Comparison of ENCODE assay signal across 13 cellular contexts in genomic region chr17:81822312-81822637, GRCh38. TPM values are rescaled to one million over a fixed set of nuclear protein-coding genes. Genes with fewer than 3 reads are reported as not detected.
A peak's percentile ranks its signal among the peaks of the same experiment; 100 is the strongest.
DNase-seq lines count a peak whose midpoint lies in the region; ATAC-seq and TF ChIP-seq lines count a peak whose summit lies in the region.
"Had no signal": no experiment of that assay in that cellular context is flagged by ENCODE, and none has a peak within 500 bp of the region (broad histone marks: within the 10 kb centered on the region; RNA-seq: fewer than 3 reads in every experiment).

No MANE protein-coding gene starts in this region.

- H3K9me1 ChIP-seq in IMR-90 (ENCODE audit: insufficient read depth, low read length): peaks cover 11% of the 10 kb centered on the region

- H3K9ac ChIP-seq in IMR-90 (ENCODE audit: low read depth, low read length): no peak overlapping the region
- H3K9ac ChIP-seq in stomach smooth muscle (ENCODE audit: low read length in 2 of 2): peak overlapping the region; percentile 55 to 57

- ATAC-seq in IMR-90 (ENCODE audit: low read depth): no peak
- ATAC-seq in right lobe of liver: no peak

- POLR2A ChIA-PET in IMR-90 (lab: Charles Lee; ENCODE audit: unreplicated experiment): interaction anchor here (0.6 kb wide), 1 partner anchor 286 kb away, joined by 10 read pairs; no protein-coding TSS in a partner anchor

- intact Hi-C loops in IMR-90 (cut with micrococcal nuclease): no loop called here
- intact Hi-C loops in adrenal gland (cut with DNase I): loop anchor here in 1 of 2 donors (5.0 kb wide), 1 partner anchor 35 kb away; no protein-coding TSS in a partner anchor
- intact Hi-C loops in right lobe of liver (cut with DNase I): no loop called here
- intact Hi-C loops in dorsolateral prefrontal cortex (cut with DNase I): no loop called here

- CTCF ChIA-PET in IMR-90 (lab: Yijun Ruan, JAX): interaction anchor here (0.6 kb wide), 1 partner anchor 33 kb away, joined by 3 read pairs; no protein-coding TSS in a partner anchor

- H3K27ac ChIP-seq in IMR-90 (ENCODE audit: insufficient read depth, low read length): no peak overlapping the region
- H3K27ac ChIP-seq in adrenal gland: peak overlapping the region; percentile 77 to 93 (median 85)
- peak overlapping the region; percentile 83 to 91 (median 89) for H3K27ac ChIP-seq in right lobe of liver
- peak overlapping the region; percentile 84 for H3K27ac ChIP-seq in stomach smooth muscle (ENCODE audit: low read length)
- H3K27ac ChIP-seq in dorsolateral prefrontal cortex: peak overlapping the region in 26 of 59 donors; percentile 12 to 74 (median 44)

- no peak for TF ChIP-seq POLR2A in IMR-90 (IDR thresholded peaks at IDR 0.05; ENCODE audit: low read depth, low read length)
- no peak for TF ChIP-seq POLR2A in adrenal gland (IDR thresholded peaks at IDR 0.05)
- TF ChIP-seq POLR2A in right lobe of liver (IDR thresholded peaks at IDR 0.05): no peak

- 91% methylated on average over 7 of the region's 8 CpGs; no CpG with 5 or more reads in 1 of the 2 experiments for WGBS in IMR-90 (ENCODE audit: extremely low coverage in 2 of 2, insufficient read length in 1 of 2), 2 experiments
- WGBS in adrenal gland, 4 donors: 80 to 93% (median 86%) methylated on average over 3 to 8 of the region's 8 CpGs; no CpG with 5 or more reads in 1 of the 4 donors
- no CpG with 5 or more reads among the region's 8 CpGs for WGBS in right lobe of liver (ENCODE audit: insufficient coverage, low coverage, low lambda C conversion rate, missing lambda C conversion rate)

- H2BK120ac ChIP-seq in IMR-90 (ENCODE audit: low read depth, low read length): no peak overlapping the region

- H2BK20ac ChIP-seq in IMR-90 (ENCODE audit: low read depth, low read length): no peak overlapping the region

- H4K20me1 ChIP-seq in IMR-90 (ENCODE audit: insufficient read depth, low read length): peaks cover 31% of the 10 kb centered on the region

- dilution Hi-C loops in IMR-90 (cut with HindIII; ENCODE audit: low sequenced_read_pairs, unreplicated experiment): no loop called here

- in situ Hi-C loops in IMR-90 (cut with MboI; ENCODE audit: low sequenced_read_pairs): no loop called here

- no peak overlapping the region for H4K91ac ChIP-seq in IMR-90 (ENCODE audit: insufficient read depth, low read depth, low read length)

- H3K14ac ChIP-seq in IMR-90 (replicated peaks; ENCODE audit: low read depth, low read length): no peak overlapping the region

- no peak overlapping the region for H3K4me2 ChIP-seq in IMR-90 (ENCODE audit: low read depth, low read length)

- H3K36me3 ChIP-seq in IMR-90 (ENCODE audit: control insufficient read depth, insufficient read depth, low read length): peaks cover 14% of the 10 kb centered on the region
- peaks cover 0 to 11% of the 10 kb centered on the region in 2 donors for H3K36me3 ChIP-seq in adrenal gland (replicated peaks in 1 of 2)
- H3K36me3 ChIP-seq in right lobe of liver: no peaks in the 10 kb centered on the region
- H3K36me3 ChIP-seq in stomach smooth muscle (ENCODE audit: control insufficient read depth in 2 of 2, insufficient read depth in 2 of 2, low read length in 2 of 2): peaks cover 0 to 8% of the 10 kb centered on the region in 2 donors

- H2AK5ac ChIP-seq in IMR-90 (ENCODE audit: low read depth, low read length): no peak overlapping the region

- no peak for DNase-seq in IMR-90
- DNase-seq in adrenal gland: no peak
- no peak for DNase-seq in right lobe of liver
- DNase-seq in DMS114 treated with DMSO at 0.1 percent for 48 hours (lab: John Stamatoyannopoulos, UW; ENCODE audit: unreplicated experiment): no peak
- no peak for DNase-seq in NCI-H2227 (lab: John Stamatoyannopoulos, UW; ENCODE audit: unreplicated experiment)
- DNase-seq in dorsolateral prefrontal cortex: no peak
- DNase-seq: activated T-cell treated with anti-CD3 and anti-CD28 coated beads for 4 hours; CD4-positive, alpha-beta memory T cell; NCI-H1092 treated with DMSO at 0.1 percent for 48 hours had no signal

- H2AK9ac ChIP-seq in IMR-90 (replicated peaks; ENCODE audit: low read depth, low read length, poor library complexity): peak overlapping the region; percentile 39

- H2AFZ ChIP-seq in IMR-90 (replicated peaks; ENCODE audit: low read length, poor library complexity): no peak overlapping the region

- no peak overlapping the region for H3K4me3 ChIP-seq in IMR-90 (ENCODE audit: insufficient read depth, low read depth, low read length)
- no peak overlapping the region for H3K4me3 ChIP-seq in adrenal gland
- no peak overlapping the region for H3K4me3 ChIP-seq in right lobe of liver
- H3K4me3 ChIP-seq in stomach smooth muscle (ENCODE audit: low read length in 2 of 2): no peak overlapping the region
- H3K4me3 ChIP-seq in dorsolateral prefrontal cortex: no peak overlapping the region

- BruUV-seq in IMR-90 (replicated peaks; lab: Mats Ljungman, UMichigan): no TSS peak

- H2BK5ac ChIP-seq in IMR-90 (ENCODE audit: low read depth, low read length, poor library complexity, severe bottlenecking): no peak overlapping the region

- H3K56ac ChIP-seq in IMR-90 (ENCODE audit: extremely low read depth, insufficient read depth, low read length): no peak overlapping the region

- H3K23ac ChIP-seq in IMR-90 (ENCODE audit: low read depth, low read length): no peak overlapping the region

- H3K79me1 ChIP-seq in IMR-90 (ENCODE audit: low read depth in 1 of 2, low read length in 2 of 2): peaks cover 4 to 18% of the 10 kb centered on the region in 2 experiments; a peak in 3 of 4 replicates

- H3K9me3 ChIP-seq in IMR-90 (ENCODE audit: control insufficient read depth, insufficient read depth, low read length) (no peaks in the 10 kb centered on the region), adrenal gland (replicated peaks in 1 of 3) (no peaks in the 10 kb centered on the region), right lobe of liver (no peaks in the 10 kb centered on the region), stomach smooth muscle (ENCODE audit: control insufficient read depth in 2 of 2, low read length in 2 of 2) (no peaks in the 10 kb centered on the region)

- TF ChIP-seq CTCF in IMR-90 (conservative IDR thresholded peaks at IDR 0.05; ENCODE audit: low read depth, low read length) (no peak), adrenal gland (IDR thresholded peaks at IDR 0.05) (no peak), right lobe of liver (IDR thresholded peaks at IDR 0.05) (no peak), dorsolateral prefrontal cortex (IDR thresholded peaks at IDR 0.05 in 54 of 56, conservative IDR thresholded peaks at IDR 0.05 in 2 of 56; ENCODE audit: low read depth in 1 of 56, partially characterized antibody in 56 of 56) (no peak)

- no peak overlapping the region for H4K5ac ChIP-seq in IMR-90 (ENCODE audit: low read depth, low read length)

- no peak for TF ChIP-seq RAD21 in IMR-90 (IDR thresholded peaks at IDR 0.05; ENCODE audit: low read length)

- no peak overlapping the region for H4K8ac ChIP-seq in IMR-90 (ENCODE audit: low read depth in 2 of 2, low read length in 2 of 2)

- H2BK15ac ChIP-seq in IMR-90 (ENCODE audit: low read depth, low read length): no peak overlapping the region

- 0 out of 2 replicates have a peak, but pooled peaks cover 2% of the 10 kb centered on the region for H3K27me3 ChIP-seq in IMR-90 (ENCODE audit: control insufficient read depth, insufficient read depth, low read length)
- no peaks in the 10 kb centered on the region for H3K27me3 ChIP-seq in adrenal gland
- H3K27me3 ChIP-seq in right lobe of liver: no peaks in the 10 kb centered on the region
- H3K27me3 ChIP-seq in stomach smooth muscle (ENCODE audit: control insufficient read depth in 1 of 2, insufficient read depth in 2 of 2, low read length in 2 of 2): peaks cover 5 to 7% of the 10 kb centered on the region in 2 donors
- H3K27me3 ChIP-seq in dorsolateral prefrontal cortex: no peaks in the 10 kb centered on the region

- H3K4me1 ChIP-seq in IMR-90 (ENCODE audit: control insufficient read depth, insufficient read depth, low read length) (peaks cover 4% of the 10 kb centered on the region; the same call in 1 of the 2 replicates), adrenal gland (replicated peaks in 1 of 2) (peaks cover 14 to 15% of the 10 kb centered on the region in 2 donors), right lobe of liver (peaks cover 2 to 20% (median 15%) of the 10 kb centered on the region in 4 donors), stomach smooth muscle (ENCODE audit: control insufficient read depth, insufficient read depth, low read length) (peaks cover 18% of the 10 kb centered on the region)

- no peak overlapping the region for H3K18ac ChIP-seq in IMR-90 (ENCODE audit: low read depth, low read length)

- H3K4ac ChIP-seq in IMR-90 (ENCODE audit: low read depth, low read length): no peak overlapping the region

RNA-seq across cellular contexts. Expression of gene MCRIP1, which starts 10.8 kb away (rescaled TPM):
- 56.5 and 58.9 TPM in 2 replicates for total RNA-seq in IMR-90 (2012; rRNA removed)
- 164 and 196 TPM in 2 replicates for polyA plus RNA-seq in IMR-90 (2012; rRNA removed)
- 183 and 249 TPM in 2 replicates for polyA plus RNA-seq in IMR-90 (2012; cell fraction: cytosol; rRNA removed)
- 144 and 276 TPM in 2 replicates for polyA plus RNA-seq in IMR-90 (2012; cell fraction: nucleus; rRNA removed; ENCODE audit: low replicate concordance)
- 100 to 1,000 TPM in 1 of 8 donors, 10 to 100 TPM in 7; 63.5 to 115 (median 77.4) TPM for total RNA-seq in adrenal gland
- polyA plus RNA-seq in adrenal gland: 100 to 1,000 TPM in 2 of 3 donors, 1 to 10 TPM in 1; 5.0 to 248 (median 144) TPM
- total RNA-seq in right lobe of liver: 10 to 100 TPM; 19.0 to 32.6 (median 25.7) TPM
- 100 to 1,000 TPM; 102 to 185 (median 136) TPM for total RNA-seq in dorsolateral prefrontal cortex

RNA-seq across cellular contexts. Expression of gene PPP1R27, which starts 12.6 kb away (rescaled TPM):
- total RNA-seq in IMR-90 (2012; rRNA removed): not detected in 2 replicates
- polyA plus RNA-seq in IMR-90 (2012; rRNA removed): 0.20 and 0.21 TPM in 2 replicates
- 0.09 TPM in 1 of 2 replicates, not detected in the other for polyA plus RNA-seq in IMR-90 (2012; cell fraction: cytosol; rRNA removed)
- 0.56 and 0.97 TPM in 2 replicates for polyA plus RNA-seq in IMR-90 (2012; cell fraction: nucleus; rRNA removed; ENCODE audit: low replicate concordance)
- under 1 TPM in 2 of 8 donors, not detected in 6; 0.46 to 0.92 TPM for total RNA-seq in adrenal gland
- polyA plus RNA-seq in adrenal gland: 1 to 10 TPM in 2 of 3 donors, under 1 TPM in 1; 0.22 to 3.1 (median 2.6) TPM
- total RNA-seq in right lobe of liver: under 1 TPM in 3 of 6 experiments, not detected in 3; 0.27 to 0.62 (median 0.40) TPM
- total RNA-seq in dorsolateral prefrontal cortex: 1 to 10 TPM in 1 of 120 experiments, under 1 TPM in 1, not detected in 118; 0.43 to 1.1 TPM
- total RNA-seq: CD4-positive, alpha-beta memory T cell; G401; ureter had no signal

RNA-seq across cellular contexts. Expression of gene GCGR, which starts 18.3 kb away (rescaled TPM):
- total RNA-seq in IMR-90 (2012; rRNA removed) (not detected in 2 replicates), adrenal gland (1 to 10 TPM in 3 of 8 donors, under 1 TPM in 2, not detected in 3; 0.11 to 2.9 (median 2.1) TPM), right lobe of liver (100 to 1,000 TPM in 2 of 6 experiments, 10 to 100 TPM in 4; 39.5 to 146 (median 68.5) TPM), dorsolateral prefrontal cortex (1 to 10 TPM in 2 of 120 experiments, under 1 TPM in 8, not detected in 110; 0.20 to 1.5 (median 0.33) TPM)
- polyA plus RNA-seq in IMR-90 (2012; rRNA removed) (not detected in 2 replicates), adrenal gland (10 to 100 TPM in 1 of 3 donors, 1 to 10 TPM in 1, under 1 TPM in 1; 0.29 to 48.7 (median 4.1) TPM)
- polyA plus RNA-seq in IMR-90 (2012; cell fraction: cytosol; rRNA removed): not detected in 2 replicates
- polyA plus RNA-seq in IMR-90 (2012; cell fraction: nucleus; rRNA removed; ENCODE audit: low replicate concordance): 0.05 TPM in 1 of 2 replicates, not detected in the other
- total RNA-seq: CD4-positive, alpha-beta memory T cell; omental fat pad; ureter had no signal
- polyA plus RNA-seq: CD4-positive, alpha-beta memory T cell had no signal

RNA-seq across cellular contexts. Expression of gene P4HB, which starts 38.1 kb away (rescaled TPM):
- total RNA-seq in IMR-90 (2012; rRNA removed) (917 and 932 TPM in 2 replicates), adrenal gland (1,000 to 10,000 TPM in 5 of 8 donors, 100 to 1,000 TPM in 3; 583 to 2,018 (median 1,149) TPM), right lobe of liver (1,000 to 10,000 TPM in 5 of 6 experiments, 100 to 1,000 TPM in 1; 856 to 5,039 (median 1,455) TPM), dorsolateral prefrontal cortex (100 to 1,000 TPM; 106 to 206 (median 136) TPM)
- polyA plus RNA-seq in IMR-90 (2012; rRNA removed) (530 and 599 TPM in 2 replicates), adrenal gland (1,000 to 10,000 TPM in 1 of 3 donors, 100 to 1,000 TPM in 2; 546 to 2,717 (median 747) TPM)
- 309 and 642 TPM in 2 replicates for polyA plus RNA-seq in IMR-90 (2012; cell fraction: cytosol; rRNA removed)
- polyA plus RNA-seq in IMR-90 (2012; cell fraction: nucleus; rRNA removed; ENCODE audit: low replicate concordance): 287 and 329 TPM in 2 replicates

RNA-seq across cellular contexts. Expression of gene ARHGDIA, which starts 48.9 kb away (rescaled TPM):
- total RNA-seq in IMR-90 (2012; rRNA removed) (62.7 and 77.2 TPM in 2 replicates), adrenal gland (100 to 1,000 TPM; 134 to 491 (median 236) TPM), right lobe of liver (100 to 1,000 TPM in 5 of 6 experiments, 10 to 100 TPM in 1; 92.4 to 162 (median 137) TPM), dorsolateral prefrontal cortex (100 to 1,000 TPM; 175 to 366 (median 250) TPM)
- polyA plus RNA-seq in IMR-90 (2012; rRNA removed) (324 and 362 TPM in 2 replicates), adrenal gland (100 to 1,000 TPM; 180 to 324 (median 250) TPM)
- polyA plus RNA-seq in IMR-90 (2012; cell fraction: cytosol; rRNA removed): 214 and 386 TPM in 2 replicates
- 425 and 839 TPM in 2 replicates for polyA plus RNA-seq in IMR-90 (2012; cell fraction: nucleus; rRNA removed; ENCODE audit: low replicate concordance)

Comparison
In these comparisons a context has a peak if more than half of its experiments do, and no peak if none do; other contexts are left out.
1. RNA of gene GCGR, which starts 18.3 kb away (total RNA-seq): 39.5 to 146 TPM in right lobe of liver; 0.11 to 2.9 TPM in adrenal gland, not detected in IMR-90 and 0.20 to 1.5 TPM in dorsolateral prefrontal cortex; every median in the first group is over 10 times any median in the second.